8 cellular contexts compared by ENCODE assay signal in genomic region chr2:28691774-28692281, GRCh38. TPM values are rescaled to one million over a fixed set of nuclear protein-coding genes. Genes with fewer than 3 reads are reported as not detected.
A peak's percentile ranks its signal among the peaks of the same experiment; 100 is the strongest.
DNase-seq lines count a peak whose midpoint lies in the region; ATAC-seq and TF ChIP-seq lines count a peak whose summit lies in the region.
"Had no signal": no experiment of that assay in that cellular context is flagged by ENCODE, and none has a peak within 500 bp of the region (broad histone marks: within the 10 kb centered on the region; RNA-seq: fewer than 3 reads in every experiment).

No MANE protein-coding gene starts in this region.

- H3K27ac ChIP-seq in body of pancreas (peak overlapping the region in 2 of 4 donors; percentile 52 to 60), stomach (peak overlapping the region in 1 of 5 donors; percentile 7)

- 41 to 50% methylated on average over 5 to 6 of the region's 6 CpGs for WGBS in body of pancreas, 2 donors
- WGBS in stomach, 5 donors = 28 to 47% (median 41%) methylated on average over 5 to 6 of the region's 6 CpGs

- no peak for TF ChIP-seq EP300 in stomach (IDR thresholded peaks at IDR 0.05)

- intact Hi-C loops in body of pancreas (cut with DNase I) (no loop called here), stomach (cut with DNase I; ENCODE audit: low total_unique reads) (no loop called here)

- H3K4me1 ChIP-seq in body of pancreas (peaks cover 12% of the 10 kb centered on the region), stomach (peaks cover 0 to 21% (median 11%) of the 10 kb centered on the region in 4 donors)

- no peak for TF ChIP-seq CTCF in body of pancreas (IDR thresholded peaks at IDR 0.05)
- TF ChIP-seq CTCF in stomach (IDR thresholded peaks at IDR 0.05) = no peak

- H3K36me3 ChIP-seq in body of pancreas (replicated peaks in 1 of 2; ENCODE audit: insufficient read depth in 1 of 2, low read depth in 2 of 2) = no peaks in the 10 kb centered on the region
- H3K36me3 ChIP-seq in stomach = no peaks in the 10 kb centered on the region
- no peaks in the 10 kb centered on the region for H3K36me3 ChIP-seq in H7 (replicated peaks; ENCODE audit: control insufficient read depth, insufficient read depth, low read length)

- ATAC-seq in body of pancreas (peak; percentile 79), GM18868 (IDR thresholded peaks at IDR 0.05; ENCODE audit: unreplicated experiment) (no peak)
- ATAC-seq: GM12878 had no signal

- H3K9me3 ChIP-seq in body of pancreas (no peaks in the 10 kb centered on the region), stomach (no peaks in the 10 kb centered on the region)

- DNase-seq in HT-29 (ENCODE audit: low spot score) (peak; percentile 39), body of pancreas (peak; percentile 50 to 74 (median 64)), islet precursor cell (peak; percentile 93), stomach (peak; percentile 35), NCI-H345 treated with DMSO at 0.1 percent for 48 hours (lab: John Stamatoyannopoulos, UW; ENCODE audit: unreplicated experiment) (no peak), H7 (no peak)

- no peak overlapping the region for H3K4me3 ChIP-seq in body of pancreas
- no peak overlapping the region for H3K4me3 ChIP-seq in stomach
- no peak overlapping the region for H3K4me3 ChIP-seq in H7 (ENCODE audit: insufficient read depth, low read depth, low read length)
- H3K4me3 ChIP-seq: GM12878 had no signal

- no peaks in the 10 kb centered on the region for H3K27me3 ChIP-seq in body of pancreas
- H3K27me3 ChIP-seq in stomach = no peaks in the 10 kb centered on the region
- no peaks in the 10 kb centered on the region for H3K27me3 ChIP-seq in H7 (ENCODE audit: control insufficient read depth, insufficient read depth, low read length)

- TF ChIP-seq POLR2A in body of pancreas (IDR thresholded peaks at IDR 0.05) (no peak), stomach (IDR thresholded peaks at IDR 0.05) (no peak)

RNA-seq across cellular contexts. Expression of gene PPP1CB, which starts 59.8 kb away (rescaled TPM):
- total RNA-seq in HT-29 (2014; rRNA removed; shearing (Covaris generic)) = 52.9 and 60.7 TPM in 2 replicates
- total RNA-seq in body of pancreas = 100 to 1,000 TPM in 1 of 2 donors, 10 to 100 TPM in 1; 63.3 to 139 TPM
- total RNA-seq in stomach = 100 to 1,000 TPM; 200 to 458 (median 251) TPM
- 100 to 1,000 TPM in 2 of 3 donors, 10 to 100 TPM in 1; 72.5 to 117 (median 102) TPM for polyA plus RNA-seq in stomach
- 67.6 and 71.1 TPM in 2 replicates for total RNA-seq in H7 (2014; rRNA removed; shearing (Covaris generic))

Comparison
In these comparisons a context has a peak if more than half of its experiments do, and no peak if none do; other contexts are left out.
1. DNase-seq: peak in HT-29 (single experiment), body of pancreas (4 of 4), islet precursor cell (single experiment) and stomach (single experiment); none in NCI-H345 treated with DMSO at 0.1 percent for 48 hours (single experiment) and H7 (single experiment).